Comparison of ENCODE assay signal across 8 cellular contexts in genomic region chr10:35378547-35379210, GRCh38. TPM values are rescaled to one million over a fixed set of nuclear protein-coding genes. Genes with fewer than 3 reads are reported as not detected.
DNase-seq lines count a peak whose midpoint lies in the region; ATAC-seq and TF ChIP-seq lines count a peak whose summit lies in the region.

No MANE protein-coding gene starts in this region.

- WGBS in mammary epithelial cell (ENCODE audit: low coverage, missing lambda C conversion rate): 98% methylated on average over 9 of the region's 9 CpGs
- WGBS in HUES64: 68% methylated on average over 9 of the region's 9 CpGs
- WGBS in suprapubic skin: 86% methylated on average over 9 of the region's 9 CpGs

- no peaks in the 10 kb centered on the region for H3K27me3 Mint-ChIP-seq in MCF 10A (ENCODE audit: insufficient read depth, unreplicated experiment)

- no peak for TF ChIP-seq EP300 in suprapubic skin (IDR thresholded peaks at IDR 0.05)

- H3K4me3 Mint-ChIP-seq in MCF 10A (ENCODE audit: unreplicated experiment): no peak overlapping the region

- H3K4me3 ChIP-seq in mammary epithelial cell (replicated peaks in 1 of 3; ENCODE audit: insufficient read depth in 1 of 3, low read depth in 2 of 3, low read length in 3 of 3) (no peak overlapping the region), HUES64 (ENCODE audit: low read length) (no peak overlapping the region), epithelial cell of esophagus (ENCODE audit: low read length) (no peak overlapping the region), suprapubic skin (no peak overlapping the region)

- peaks cover 14% of the 10 kb centered on the region for H3K36me3 Mint-ChIP-seq in MCF 10A (ENCODE audit: insufficient read depth, unreplicated experiment)

- H3K27ac Mint-ChIP-seq in MCF 10A (ENCODE audit: low read depth, unreplicated experiment): peak overlapping the region; percentile 3

- H3K27me3 ChIP-seq in mammary epithelial cell (ENCODE audit: insufficient read depth, low read length) (no peaks in the 10 kb centered on the region), HUES64 (ENCODE audit: insufficient read depth, low read length) (no peaks in the 10 kb centered on the region), suprapubic skin (no peaks in the 10 kb centered on the region)

- POLR2A ChIA-PET in MCF 10A (lab: Yijun Ruan, JAX): no interaction called here

- H3K79me2 ChIP-seq in mammary epithelial cell (ENCODE audit: insufficient read depth, low read length): peaks cover 96% of the 10 kb centered on the region

- H3K27ac ChIP-seq in mammary epithelial cell (ENCODE audit: insufficient read depth, low read depth, low read length) (no peak overlapping the region), HUES64 (ENCODE audit: low read depth, low read length) (peak overlapping the region; percentile 31; the same call in 1 of the 2 replicates), suprapubic skin (peak overlapping the region; percentile 26)

- no peak for TF ChIP-seq POLR2A in suprapubic skin (IDR thresholded peaks at IDR 0.05)

- no peak overlapping the region for H2AFZ ChIP-seq in mammary epithelial cell (ENCODE audit: low read depth, low read length)

- peaks cover 3% of the 10 kb centered on the region for H4K20me1 ChIP-seq in mammary epithelial cell (ENCODE audit: insufficient read depth, low read length)

- H3K36me3 ChIP-seq in mammary epithelial cell (ENCODE audit: insufficient read depth, low read length) (no peaks in the 10 kb centered on the region), HUES64 (ENCODE audit: insufficient read depth, low read length) (no peaks in the 10 kb centered on the region), suprapubic skin (no peaks in the 10 kb centered on the region)

- ATAC-seq in HG02970 (IDR thresholded peaks at IDR 0.05; ENCODE audit: low FRiP score, unreplicated experiment): no peak

- H3K9ac ChIP-seq in mammary epithelial cell (ENCODE audit: insufficient read depth, low read length) (no peak overlapping the region), HUES64 (ENCODE audit: low read depth, low read length) (no peak overlapping the region)

- dilution Hi-C loops in mammary epithelial cell (cut with HindIII; ENCODE audit: low sequenced_read_pairs): no loop called here

- H3K9me3 Mint-ChIP-seq in MCF 10A (ENCODE audit: unreplicated experiment): no peaks in the 10 kb centered on the region

- no peaks in the 10 kb centered on the region for H3K9me3 ChIP-seq in mammary epithelial cell (replicated peaks; ENCODE audit: insufficient read depth, low read length)
- no peaks in the 10 kb centered on the region for H3K9me3 ChIP-seq in HUES64 (ENCODE audit: insufficient read depth, low read depth, low read length)
- H3K9me3 ChIP-seq in suprapubic skin: no peaks in the 10 kb centered on the region

- no peak overlapping the region for H3K4me2 ChIP-seq in mammary epithelial cell (ENCODE audit: insufficient read depth, low read depth, low read length)

- TF ChIP-seq CTCF in MCF 10A (IDR thresholded peaks at IDR 0.05; ENCODE audit: unreplicated experiment) (no peak), mammary epithelial cell (conservative IDR thresholded peaks at IDR 0.05 in 1 of 2, IDR thresholded peaks at IDR 0.05 in 1 of 2; ENCODE audit: extremely low read depth in 1 of 2, insufficient read depth in 1 of 2, low read depth in 1 of 2, low read length in 2 of 2) (no peak), epithelial cell of esophagus (IDR thresholded peaks at IDR 0.05; ENCODE audit: insufficient read depth, low read depth, low read length, missing control alignments) (no peak), suprapubic skin (IDR thresholded peaks at IDR 0.05) (no peak)

- intact Hi-C loops in MCF 10A (cut with micrococcal nuclease) (no loop called here), mammary epithelial cell (cut with micrococcal nuclease) (no loop called here)

- in situ Hi-C loops in mammary epithelial cell (cut with MboI; ENCODE audit: low sequenced_read_pairs in 2 of 2): no loop called here

- DNase-seq in MCF 10A (ENCODE audit: unreplicated experiment): peak; percentile 24
- DNase-seq in mammary epithelial cell: no peak
- peak; percentile 49 for DNase-seq in epithelial cell of esophagus (ENCODE audit: low read depth)
- no peak for DNase-seq in suprapubic skin (ENCODE audit: low spot score in 2 of 2)
- DNase-seq in inferior parietal cortex (ENCODE audit: extremely low spot score): no peak
- no peak for DNase-seq in NCI-H748 (lab: John Stamatoyannopoulos, UW; ENCODE audit: unreplicated experiment)

- BruUV-seq in MCF 10A (replicated peaks; lab: Mats Ljungman, UMichigan) (no TSS peak), mammary epithelial cell (replicated peaks; lab: Mats Ljungman, UMichigan) (no TSS peak)

- CTCF ChIA-PET in MCF 10A (lab: Yijun Ruan, JAX): interaction anchor here (1.1 kb wide), 1 partner anchor 174 kb away, joined by 3 read pairs; no protein-coding TSS in a partner anchor
- CTCF ChIA-PET in mammary epithelial cell (lab: Charles Lee; ENCODE audit: low non-redundant PET): no interaction called here

- peaks cover 36% of the 10 kb centered on the region for H3K4me1 Mint-ChIP-seq in MCF 10A (ENCODE audit: insufficient read depth, unreplicated experiment)

- H3K4me1 ChIP-seq in mammary epithelial cell (ENCODE audit: insufficient read depth, low read length) (peaks cover 4% of the 10 kb centered on the region), HUES64 (ENCODE audit: insufficient read depth, low read length) (peaks cover 33% of the 10 kb centered on the region), suprapubic skin (peaks cover 8% of the 10 kb centered on the region)

RNA-seq across cellular contexts. Expression of gene CCNY, which starts 42.4 kb away (rescaled TPM):
- 68.9 and 79.7 TPM in 2 replicates for total RNA-seq in MCF 10A (2022)
- 10 to 100 TPM; 32.0 to 62.3 TPM for total RNA-seq in mammary epithelial cell
- 55.5 TPM for polyA plus RNA-seq in mammary epithelial cell
- polyA minus RNA-seq in mammary epithelial cell: 68.1 TPM
- polyA plus RNA-seq in HUES64 (2013, experiment 1 of 2): 33.7 TPM
- 33.8 TPM for polyA plus RNA-seq in HUES64 (2013, experiment 2 of 2)
- total RNA-seq in suprapubic skin: 10 to 100 TPM; 22.4 to 35.1 (median 29.9) TPM

Comparison
In these comparisons a context has a peak if more than half of its experiments do, and no peak if none do; other contexts are left out.
1. DNase-seq: peak in MCF 10A (single experiment) and epithelial cell of esophagus (single experiment); none in mammary epithelial cell (single experiment), suprapubic skin (0 of 2), inferior parietal cortex (single experiment) and NCI-H748 (single experiment).